Comparison of ENCODE assay signal across 13 cellular contexts in the genomic region with DNA sequence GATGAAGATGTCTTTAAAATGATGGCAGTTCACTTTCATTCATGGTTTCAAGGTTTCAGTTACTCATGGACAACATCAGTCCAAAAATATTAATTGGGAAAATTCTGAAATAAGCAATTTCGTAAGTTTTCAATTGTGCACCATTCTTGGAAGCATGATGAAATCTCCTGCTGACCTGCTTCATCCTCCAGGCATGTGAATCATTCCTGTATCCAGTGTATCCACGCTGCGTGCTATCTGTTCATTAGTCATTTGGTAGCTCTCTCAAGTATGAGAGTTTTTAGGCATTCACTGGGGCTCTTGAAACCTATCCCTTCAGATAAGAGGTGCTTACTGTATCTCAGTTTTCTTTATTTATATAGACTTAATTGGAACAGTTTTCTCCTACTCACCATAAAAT.
DNase-seq lines count a peak whose midpoint lies in the region; ATAC-seq and TF ChIP-seq lines count a peak whose summit lies in the region.
"Had no signal": no experiment of that assay in that cellular context is flagged by ENCODE, and none has a peak within 500 bp of the region (broad histone marks: within the 10 kb centered on the region; RNA-seq: fewer than 3 reads in every experiment).

No MANE protein-coding gene starts in this region.

- TF ChIP-seq CTCF in cardiac fibroblast (IDR thresholded peaks at IDR 0.05; ENCODE audit: low read depth, low read length) (no peak), left lung (IDR thresholded peaks at IDR 0.05) (no peak)

- H3K9me3 ChIP-seq in GM23248 (ENCODE audit: low read depth), result no peaks in the 10 kb centered on the region
- no peaks in the 10 kb centered on the region for H3K9me3 ChIP-seq in left lung
- H3K9me3 ChIP-seq: body of pancreas, neutrophil, spleen had no signal

- intact Hi-C loops in left lung (cut with DNase I), result no loop called here

- peaks cover 2% of the 10 kb centered on the region; the same call in 1 of the 2 replicates for H3K9me2 ChIP-seq in GM23248 (ENCODE audit: insufficient read depth)

- no peaks in the 10 kb centered on the region for H4K20me1 ChIP-seq in GM23248 (ENCODE audit: insufficient read depth)

- in situ Hi-C loops in GM23248 (cut with MboI), result no loop called here

- H3K4me3 ChIP-seq in GM23248 (no peak overlapping the region), cardiac fibroblast (replicated peaks in 1 of 2; ENCODE audit: low read depth in 2 of 2, low read length in 2 of 2) (no peak overlapping the region), left lung (no peak overlapping the region)
- H3K4me3 ChIP-seq: body of pancreas, spleen had no signal

- peak; percentile 95 for DNase-seq in GM23248
- DNase-seq in NCI-H460 (ENCODE audit: extremely low read depth, low read depth), result peak; percentile 3
- DNase-seq in cardiac fibroblast (ENCODE audit: low read depth in 2 of 2), result peak; percentile 78 to 84
- DNase-seq in left lung, result no peak
- no peak for DNase-seq in DMS 273 (lab: John Stamatoyannopoulos, UW; ENCODE audit: unreplicated experiment)
- DNase-seq in SW480 (ENCODE audit: low spot score), result no peak
- DNase-seq in mucosa of gallbladder (ENCODE audit: low spot score), result no peak
- DNase-seq: body of pancreas, GDM1, hypothalamus, spleen had no signal

- peak overlapping the region; percentile 51 for H3K4me2 ChIP-seq in GM23248 (ENCODE audit: unreplicated experiment)

- peaks cover 8% of the 10 kb centered on the region; the same call in 1 of the 2 replicates for H3F3A ChIP-seq in GM23248 (ENCODE audit: insufficient read depth)

- H2AFZ ChIP-seq in GM23248, result peak overlapping the region; percentile 29; the same call in 1 of the 2 replicates

- H3K27ac ChIP-seq in GM23248 (peak overlapping the region; percentile 53; the same call in 1 of the 2 replicates), left lung (no peak overlapping the region)
- H3K27ac ChIP-seq: body of pancreas, neutrophil, spleen had no signal

- H3K36me3 ChIP-seq in GM23248 (ENCODE audit: low read depth), result no peaks in the 10 kb centered on the region
- no peaks in the 10 kb centered on the region for H3K36me3 ChIP-seq in left lung
- H3K36me3 ChIP-seq: neutrophil, spleen had no signal

- H3K27me3 ChIP-seq in GM23248 (replicated peaks; ENCODE audit: insufficient read depth), result no peaks in the 10 kb centered on the region
- H3K27me3 ChIP-seq in left lung, result no peaks in the 10 kb centered on the region
- H3K27me3 ChIP-seq: body of pancreas, neutrophil, spleen had no signal

- H3K4me1 ChIP-seq in GM23248 (ENCODE audit: insufficient read depth) (peaks cover 14% of the 10 kb centered on the region), left lung (no peaks in the 10 kb centered on the region)
- H3K4me1 ChIP-seq: body of pancreas, spleen had no signal

- ATAC-seq in left lung (peak; percentile 64), GM21737 (IDR thresholded peaks at IDR 0.05; ENCODE audit: unreplicated experiment) (no peak)
- ATAC-seq: body of pancreas had no signal

- no peak overlapping the region for H3K9ac ChIP-seq in GM23248

- no peaks in the 10 kb centered on the region for H3K79me2 ChIP-seq in GM23248 (ENCODE audit: insufficient read depth)

- WGBS in GM23248 (ENCODE audit: low coverage in 1 of 2, low lambda C conversion rate in 2 of 2, missing lambda C conversion rate in 2 of 2), 2 experiments, result 1% methylated on average over 3 of the region's 3 CpGs

Comparison
In these comparisons a context has a peak if more than half of its experiments do, and no peak if none do; other contexts are left out.
1. DNase-seq: peak in GM23248 (single experiment), NCI-H460 (single experiment) and cardiac fibroblast (2 of 2); none in left lung (0 of 2), DMS 273 (single experiment), SW480 (single experiment) and mucosa of gallbladder (single experiment).